ENCODE assay signal across 20 cellular contexts in genomic region chrX:41344053-41344452, GRCh38.
"Had no signal": no experiment of that assay in that cellular context is flagged by ENCODE, and none has a peak within 500 bp of the region (broad histone marks: within the 10 kb centered on the region; RNA-seq: fewer than 3 reads in every experiment).

No MANE protein-coding gene starts in this region.

- H3K27me3 ChIP-seq: heart left ventricle, pancreas, right atrium auricular region, vagina had no signal

- H3K27ac ChIP-seq: epithelial cell of prostate, heart left ventricle, pancreas, psoas muscle, right atrium auricular region, thoracic aorta, vagina, VCaP had no signal

- DNase-seq: activated CD4-positive, alpha-beta T cell treated with anti-CD3 and anti-CD28 coated beads, Interleukin-2, amount 10 ng/mL, durations not matched to agents 7 days and 5 days; activated CD8-positive, alpha-beta memory T cell treated with anti-CD3 and anti-CD28 coated beads, Interleukin-2, amount 50 U/mL, for 48 hours; amygdala; cortex of kidney; endodermal cell; heart left ventricle; islet precursor cell; left cardiac atrium; nephron progenitor cell; pancreas; psoas muscle; stimulated activated CD4-positive, alpha-beta T cell treated with anti-CD3 and anti-CD28 coated beads, Interleukin-1b, Interleukin-23, amount 100 ng/mL, for 48 hours had no signal

- ATAC-seq: activated CD4-positive, CD25-positive, alpha-beta regulatory T cell treated with anti-CD3 and anti-CD28 coated beads, Interleukin-2, amount 50 U/mL, for 24 hours; heart left ventricle; left cardiac atrium; pancreas; psoas muscle had no signal

- H3K9me3 Mint-ChIP-seq: activated CD4-positive, alpha-beta T cell treated with anti-CD3 and anti-CD28 coated beads, Interleukin-2, amount 10 ng/mL, durations not matched to agents 7 days and 5 days; T-helper 2 cell treated with Interferon-gamma antibody and Interleukin-4, amounts not matched to agents 5 μg/mL and 100 μg/mL, for 36 hours; type B pancreatic cell had no signal

- H3K27me3 Mint-ChIP-seq: activated CD4-positive, alpha-beta T cell treated with anti-CD3 and anti-CD28 coated beads, Interleukin-2, amount 10 ng/mL, durations not matched to agents 7 days and 5 days; type B pancreatic cell had no signal

- H3K4me3 Mint-ChIP-seq: activated CD4-positive, alpha-beta T cell treated with anti-CD3 and anti-CD28 coated beads, Interleukin-2, amount 10 ng/mL, durations not matched to agents 7 days and 5 days; endodermal cell; nephron progenitor cell; T-helper 2 cell treated with Interferon-gamma antibody and Interleukin-4, amounts not matched to agents 5 μg/mL and 100 μg/mL, for 36 hours; type B pancreatic cell had no signal

- H3K9me3 ChIP-seq: heart left ventricle, pancreas, psoas muscle, right atrium auricular region, thoracic aorta, vagina had no signal

- H3K4me3 ChIP-seq: heart left ventricle, pancreas, psoas muscle, right atrium auricular region, thoracic aorta, vagina had no signal

- H3K4me1 Mint-ChIP-seq: endodermal cell had no signal

- H3K27ac Mint-ChIP-seq: activated CD4-positive, alpha-beta T cell treated with anti-CD3 and anti-CD28 coated beads, Interleukin-2, amount 10 ng/mL, durations not matched to agents 7 days and 5 days; endodermal cell; nephron progenitor cell; T-helper 2 cell treated with Interferon-gamma antibody and Interleukin-4, amounts not matched to agents 5 μg/mL and 100 μg/mL, for 36 hours; type B pancreatic cell had no signal
